ENCODE assay signal across 7 cellular contexts in genomic region chr22:32410459-32410858, GRCh38. TPM values are rescaled to one million over a fixed set of nuclear protein-coding genes. Genes with fewer than 3 reads are reported as not detected.
DNase-seq lines count a peak whose midpoint lies in the region; ATAC-seq and TF ChIP-seq lines count a peak whose summit lies in the region.

No MANE protein-coding gene starts in this region.

- ATAC-seq in HCT116 (no peak), GM18520 (IDR thresholded peaks at IDR 0.05; ENCODE audit: unreplicated experiment) (no peak), HG03139 (IDR thresholded peaks at IDR 0.05; ENCODE audit: unreplicated experiment) (no peak)

- TF ChIP-seq POLR2A in HCT116 (IDR thresholded peaks at IDR 0.05; ENCODE audit: borderline replicate concordance, extremely low read depth, insufficient read depth, insufficient read length) (no peak), ovary (IDR thresholded peaks at IDR 0.05) (no peak)

- H3K9me2 ChIP-seq in HCT116 (ENCODE audit: insufficient read depth) (no peaks in the 10 kb centered on the region), SU-DHL-6 (replicated peaks; ENCODE audit: insufficient read depth, low read length) (no peaks in the 10 kb centered on the region)

- no peak for TF ChIP-seq RAD21 in HCT116 (IDR thresholded peaks at IDR 0.05; ENCODE audit: low read depth)

- BruUV-seq in HCT116 (replicated peaks; lab: Mats Ljungman, UMichigan) = no TSS peak

- no peaks in the 10 kb centered on the region for H3K27me3 ChIP-seq in HCT116 (ENCODE audit: insufficient read depth, low read length)
- no peaks in the 10 kb centered on the region for H3K27me3 ChIP-seq in SU-DHL-6 (ENCODE audit: low read length)
- H3K27me3 ChIP-seq in fibroblast of lung (ENCODE audit: control insufficient read depth, insufficient read depth, low read length) = no peaks in the 10 kb centered on the region
- H3K27me3 ChIP-seq in ovary = no peaks in the 10 kb centered on the region

- H3K36me3 ChIP-seq in HCT116 (ENCODE audit: control insufficient read depth in 1 of 2, insufficient read depth in 2 of 2, low read length in 2 of 2) (peaks cover 24 to 25% of the 10 kb centered on the region in 2 experiments; a peak in 3 of 4 replicates), SU-DHL-6 (ENCODE audit: low read length) (0 out of 2 replicates have a peak, but pooled peaks cover 4% of the 10 kb centered on the region), fibroblast of lung (ENCODE audit: control insufficient read depth, insufficient read depth, low read length) (peaks cover 3% of the 10 kb centered on the region), ovary (no peaks in the 10 kb centered on the region)

- RAD21 ChIA-PET in HCT116 (lab: Charles Lee; ENCODE audit: low non-redundant PET in 1 of 2, low total read pairs in 2 of 2, uncharacterized antibody in 2 of 2, unreplicated experiment in 2 of 2) = no interaction called here

- CTCF ChIA-PET in HCT116 (lab: Charles Lee) = no interaction called here

- intact Hi-C loops in HCT116 (cut with micrococcal nuclease) = no loop called here
- intact Hi-C loops in ovary (cut with DNase I) = no loop called here

- H3K9ac ChIP-seq in HCT116 (ENCODE audit: low read length) (peak overlapping the region; percentile 85; the same call in 1 of the 2 replicates), SU-DHL-6 (ENCODE audit: low read length) (peak overlapping the region; percentile 93; the same call in 1 of the 2 replicates), fibroblast of lung (ENCODE audit: insufficient read depth, low read length) (no peak overlapping the region)

- TF ChIP-seq EP300 in ovary (IDR thresholded peaks at IDR 0.05) = no peak

- DNase-seq in HCT116 (ENCODE audit: low read depth, low spot score) = no peak
- no peak for DNase-seq in fibroblast of lung (ENCODE audit: low read depth in 2 of 2)
- no peak for DNase-seq in skeletal muscle cell (ENCODE audit: low read depth)
- DNase-seq in ovary = no peak

- H3K9me3 ChIP-seq in HCT116 (ENCODE audit: control insufficient read depth in 1 of 2, insufficient read depth in 1 of 2, low read depth in 1 of 2, low read length in 2 of 2) = no peaks in the 10 kb centered on the region
- no peaks in the 10 kb centered on the region for H3K9me3 ChIP-seq in SU-DHL-6 (ENCODE audit: insufficient read depth, low read length)
- H3K9me3 ChIP-seq in fibroblast of lung (ENCODE audit: control insufficient read depth, insufficient read depth, low read depth, low read length) = no peaks in the 10 kb centered on the region
- H3K9me3 ChIP-seq in ovary = no peaks in the 10 kb centered on the region

- POLR2A ChIA-PET in HCT116 (lab: Charles Lee) = no interaction called here

- H3K4me3 ChIP-seq in HCT116 (replicated peaks in 1 of 2; ENCODE audit: low read depth in 1 of 2, low read length in 2 of 2) = peak overlapping the region; percentile 84 to 90
- no peak overlapping the region for H3K4me3 ChIP-seq in SU-DHL-6 (ENCODE audit: insufficient read depth, low read length, poor library complexity, severe bottlenecking)
- peak overlapping the region in 2 of 4 experiments; percentile 91 to 100 for H3K4me3 ChIP-seq in fibroblast of lung (replicated peaks in 1 of 4; ENCODE audit: control extremely low read depth in 1 of 4, insufficient read depth in 1 of 4, low read depth in 3 of 4, low read length in 4 of 4)
- peak overlapping the region; percentile 97 for H3K4me3 ChIP-seq in skeletal muscle cell (ENCODE audit: low read depth, low read length)
- H3K4me3 ChIP-seq in ovary = no peak overlapping the region

- H4K20me1 ChIP-seq in HCT116 (ENCODE audit: insufficient read depth) (no peaks in the 10 kb centered on the region), SU-DHL-6 (ENCODE audit: low read depth, low read length) (no peaks in the 10 kb centered on the region; the same call in 1 of the 2 replicates), fibroblast of lung (ENCODE audit: control insufficient read depth, extremely low read depth, insufficient read depth, low read length) (no peaks in the 10 kb centered on the region)

- H3K4me1 ChIP-seq in HCT116 (ENCODE audit: control insufficient read depth in 1 of 2, insufficient read depth in 2 of 2, low read length in 2 of 2) (peaks cover 12 to 21% of the 10 kb centered on the region in 2 experiments; a peak in 2 of 4 replicates), fibroblast of lung (ENCODE audit: control insufficient read depth, extremely low read depth, insufficient read depth, low read length) (no peaks in the 10 kb centered on the region), ovary (ENCODE audit: insufficient read depth) (peaks cover 6% of the 10 kb centered on the region)

- H3K4me2 ChIP-seq in HCT116 (ENCODE audit: low read length) (peak overlapping the region; percentile 75), SU-DHL-6 (ENCODE audit: low read depth, low read length, poor library complexity, severe bottlenecking) (peak overlapping the region; percentile 77), fibroblast of lung (ENCODE audit: extremely low read depth, insufficient read depth, low read length) (peak overlapping the region; percentile 76)

- H3F3A ChIP-seq in SU-DHL-6 (ENCODE audit: insufficient read depth) = no peaks in the 10 kb centered on the region

- H3K27ac ChIP-seq in HCT116 (ENCODE audit: low read depth, low read length) = no peak overlapping the region
- no peak overlapping the region for H3K27ac ChIP-seq in SU-DHL-6 (ENCODE audit: low read depth, low read length)
- no peak overlapping the region for H3K27ac ChIP-seq in fibroblast of lung (ENCODE audit: insufficient read depth, low read length)
- H3K27ac ChIP-seq in ovary = no peak overlapping the region

- TF ChIP-seq CTCF in HCT116 (IDR thresholded peaks at IDR 0.05 in 2 of 3, conservative IDR thresholded peaks at IDR 0.05 in 1 of 3; ENCODE audit: borderline replicate concordance in 1 of 3, insufficient read depth in 1 of 3, low read depth in 2 of 3, low read length in 2 of 3) = no peak
- no peak for TF ChIP-seq CTCF in SU-DHL-6 (IDR thresholded peaks at IDR 0.05; ENCODE audit: insufficient read depth, low read length, poor library complexity, severe bottlenecking)
- no peak for TF ChIP-seq CTCF in fibroblast of lung (conservative IDR thresholded peaks at IDR 0.05 in 1 of 2, IDR thresholded peaks at IDR 0.05 in 1 of 2; ENCODE audit: low read depth in 1 of 2, low read length in 2 of 2)
- no peak for TF ChIP-seq CTCF in ovary (IDR thresholded peaks at IDR 0.05)

- no peak overlapping the region for H2AFZ ChIP-seq in HCT116 (ENCODE audit: low read depth, low read length, poor library complexity, severe bottlenecking)
- H2AFZ ChIP-seq in SU-DHL-6 (ENCODE audit: low read depth, low read length, severe bottlenecking) = no peak overlapping the region
- no peak overlapping the region for H2AFZ ChIP-seq in fibroblast of lung (ENCODE audit: low read length)

- 77 to 83% (median 80%) methylated on average over 4 of the region's 4 CpGs for WGBS in ovary, 3 donors

- H3K79me2 ChIP-seq in HCT116 (ENCODE audit: insufficient read depth, low read length) (peaks cover 54% of the 10 kb centered on the region), SU-DHL-6 (ENCODE audit: insufficient read depth, low read length) (peaks cover 22% of the 10 kb centered on the region), fibroblast of lung (ENCODE audit: control insufficient read depth, insufficient read depth, low read length) (peaks cover 24% of the 10 kb centered on the region)

TF ChIP-seq in HCT116, 20 proteins besides CTCF, POLR2A, EP300 and RAD21:
- TF ChIP-seq YY1 (IDR thresholded peaks at IDR 0.05; ENCODE audit: extremely low read depth, insufficient replicate concordance, low read depth, low read length) (no peak), JUND (IDR thresholded peaks at IDR 0.05) (no peak)

RNA-seq across cellular contexts. Expression of gene RTCB, which starts 1.6 kb away (rescaled TPM):
- total RNA-seq in HCT116 (2021; ENCODE audit: unreplicated experiment) = 50.9 TPM
- 49.0 and 53.5 TPM in 2 replicates for polyA plus RNA-seq in HCT116 (2012)
- 88.7 and 106 TPM in 2 replicates for total RNA-seq in fibroblast of lung
- 111 and 130 TPM in 2 replicates for polyA plus RNA-seq in fibroblast of lung
- 69.5 and 88.6 TPM in 2 replicates for polyA plus RNA-seq in fibroblast of lung (2012)
- 66.5 and 76.5 TPM in 2 replicates for polyA minus RNA-seq in fibroblast of lung (ENCODE audit: low replicate concordance)
- total RNA-seq in ovary = 10 to 100 TPM; 42.9 to 68.3 (median 63.6) TPM
- polyA plus RNA-seq in ovary = 10 to 100 TPM; 54.6 to 92.6 TPM

RNA-seq across cellular contexts. Expression of gene RFPL3, which starts 52.8 kb away (rescaled TPM):
- not detected for total RNA-seq in HCT116 (2021; ENCODE audit: unreplicated experiment)
- polyA plus RNA-seq in HCT116 (2012) = not detected in 2 replicates
- total RNA-seq in fibroblast of lung = not detected in 2 replicates
- not detected in 2 replicates for polyA plus RNA-seq in fibroblast of lung
- polyA plus RNA-seq in fibroblast of lung (2012) = not detected in 2 replicates
- polyA minus RNA-seq in fibroblast of lung (ENCODE audit: low replicate concordance) = not detected in 2 replicates
- not detected for total RNA-seq in ovary
- under 1 TPM in 1 of 2 donors, not detected in 1; 0.06 TPM for polyA plus RNA-seq in ovary

RNA-seq across cellular contexts. Expression of gene BPIFC, which starts 53.8 kb away (rescaled TPM):
- not detected for total RNA-seq in HCT116 (2021; ENCODE audit: unreplicated experiment)
- not detected in 2 replicates for polyA plus RNA-seq in HCT116 (2012)
- total RNA-seq in fibroblast of lung = not detected in 2 replicates
- polyA plus RNA-seq in fibroblast of lung = not detected in 2 replicates
- polyA plus RNA-seq in fibroblast of lung (2012) = not detected in 2 replicates
- not detected in 2 replicates for polyA minus RNA-seq in fibroblast of lung (ENCODE audit: low replicate concordance)
- total RNA-seq in ovary = not detected
- polyA plus RNA-seq in ovary = not detected

Comparison
In these comparisons a context has a peak if more than half of its experiments do, and no peak if none do; other contexts are left out.
1. H3K4me3 ChIP-seq: peak in HCT116 (2 of 2) and skeletal muscle cell (single experiment); none in SU-DHL-6 (single experiment) and ovary (single experiment).
2. Peak in every context shown above with its lines, with median percentiles within 50 percentile points of each other: H3K4me2 ChIP-seq.